Comparison of ENCODE assay signal across 20 cellular contexts in the genomic region with DNA sequence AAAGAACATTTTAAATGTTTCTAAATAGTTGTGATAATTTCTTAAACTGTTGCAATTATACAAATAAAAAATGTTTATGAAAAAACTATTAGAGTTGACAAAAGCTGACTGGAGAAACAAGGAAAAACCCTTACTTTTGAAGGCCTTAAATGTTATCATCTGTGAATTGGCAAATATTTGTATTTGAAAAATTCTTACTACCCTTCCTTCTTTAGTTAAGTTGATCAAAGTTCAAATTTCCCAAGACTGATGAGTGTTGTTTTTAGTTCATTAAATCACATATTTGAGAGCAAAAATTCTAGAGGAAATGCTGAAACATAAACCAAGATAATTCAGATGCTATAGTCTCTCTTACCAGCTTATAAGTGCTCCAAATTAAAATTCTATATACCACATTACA.
"Had no signal": no experiment of that assay in that cellular context is flagged by ENCODE, and none has a peak within 500 bp of the region (broad histone marks: within the 10 kb centered on the region; RNA-seq: fewer than 3 reads in every experiment).

No MANE protein-coding gene starts in this region.

- H3K36me3 ChIP-seq: gastrocnemius medialis, left lung, pancreas had no signal

- H3K4me3 ChIP-seq: dorsolateral prefrontal cortex, gastrocnemius medialis, left lung, lung, pancreas had no signal

- ATAC-seq: gastrocnemius medialis, left lung, pancreas, right cardiac atrium had no signal

- DNase-seq: cortex of kidney; dorsolateral prefrontal cortex; effector CD8-positive, alpha-beta T cell; gastrocnemius medialis; immature natural killer cell; left lung; mesenchymal stem cell; midbrain; naive B cell; occipital lobe; pancreas; right cardiac atrium; small intestine; stimulated activated CD4-positive, alpha-beta T cell treated with anti-CD3 and anti-CD28 coated beads, Interleukin-12 subunit alpha, Interleukin-12 subunit beta, amount 100 ng/mL, for 4 hours; stimulated activated naive CD4-positive, alpha-beta T cell treated with Interleukin-2 at 50 U/mL for 16 hours; trophoblast cell had no signal

- FAIRE-seq: keratinocyte, pancreas, small intestine had no signal

- H3K27ac ChIP-seq: dorsolateral prefrontal cortex, gastrocnemius medialis, left lung had no signal

- H3K27me3 ChIP-seq: dorsolateral prefrontal cortex, gastrocnemius medialis, left lung, pancreas had no signal

- H3K9me3 ChIP-seq: gastrocnemius medialis, left lung, pancreas had no signal

- H3K9me3 Mint-ChIP-seq: immature natural killer cell, naive B cell, nephron had no signal

- H3K27ac Mint-ChIP-seq: immature natural killer cell, naive B cell, nephron, progenitor cell of endocrine pancreas had no signal

- H3K27me3 Mint-ChIP-seq: progenitor cell of endocrine pancreas had no signal
